8 cellular contexts compared by ENCODE assay signal in the genomic region with DNA sequence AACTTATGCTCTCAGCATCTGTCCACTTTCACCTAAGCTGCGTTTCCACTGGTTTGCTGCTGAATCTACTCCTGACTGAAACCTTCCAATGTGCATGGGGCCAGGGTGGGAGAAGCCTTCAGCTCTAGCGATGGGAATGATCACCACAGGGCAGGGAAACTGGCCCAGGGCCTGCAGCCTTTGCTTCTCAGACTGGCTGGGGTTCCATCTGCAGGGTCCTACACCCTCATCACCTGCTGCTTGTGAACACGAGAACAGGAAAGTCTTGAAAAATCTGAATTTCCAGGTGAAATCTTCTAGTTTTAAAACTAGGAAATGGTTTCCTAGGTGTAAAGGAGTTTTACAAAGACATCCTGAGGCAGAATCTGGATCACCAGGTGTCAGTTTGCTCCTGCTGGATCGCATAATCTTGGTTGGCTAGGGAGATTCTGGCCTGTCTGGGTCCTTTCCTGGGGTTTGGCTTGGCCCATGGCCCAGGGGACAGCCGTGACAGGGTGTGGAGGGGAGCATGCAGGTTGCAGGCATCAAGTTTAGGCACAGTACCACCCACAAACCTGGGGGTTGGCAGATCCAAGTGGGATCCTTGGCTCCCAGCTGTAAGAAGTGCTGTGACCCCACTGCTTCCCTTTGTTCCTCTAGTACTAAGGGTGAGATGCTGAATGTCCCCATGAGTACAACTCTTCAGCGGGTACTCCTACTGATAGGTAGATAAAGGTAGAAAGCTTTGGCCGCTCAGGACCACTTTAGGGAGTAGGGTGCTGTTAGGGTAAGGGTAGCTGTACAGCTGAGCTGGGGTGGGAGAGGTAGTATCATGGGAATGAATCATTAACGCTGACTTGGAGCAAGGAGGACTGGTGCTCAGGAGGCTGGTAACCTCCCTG. TPM values are rescaled to one million over a fixed set of nuclear protein-coding genes. Genes with fewer than 3 reads are reported as not detected.
DNase-seq lines count a peak whose midpoint lies in the region; ATAC-seq and TF ChIP-seq lines count a peak whose summit lies in the region.

No MANE protein-coding gene starts in this region.

- H3K36me3 ChIP-seq in adrenal gland (replicated peaks in 1 of 2) (peaks cover 0 to 14% of the 10 kb centered on the region in 2 donors), testis (ENCODE audit: low read depth, missing control alignments) (no peaks in the 10 kb centered on the region)

- H3K27ac Mint-ChIP-seq in activated CD4-positive, alpha-beta T cell treated with anti-CD3 and anti-CD28 coated beads, Interleukin-2, amount 10 ng/mL, durations not matched to agents 7 days and 5 days = peak overlapping the region; percentile 99

- 74 to 84% (median 81%) methylated on average over 7 to 8 of the region's 8 CpGs for WGBS in adrenal gland, 4 donors
- WGBS in testis, 2 donors = 71 to 72% methylated on average over 8 of the region's 8 CpGs

- H3K4me1 ChIP-seq in adrenal gland (replicated peaks in 1 of 2) = peaks cover 36 to 60% of the 10 kb centered on the region in 2 donors
- H3K4me1 ChIP-seq in testis = peaks cover 58% of the 10 kb centered on the region
- no peaks in the 10 kb centered on the region for H3K4me1 ChIP-seq in foreskin keratinocyte

- TF ChIP-seq POLR2A in adrenal gland (IDR thresholded peaks at IDR 0.05) = no peak
- TF ChIP-seq POLR2A in testis (IDR thresholded peaks at IDR 0.05) = no peak

- peak overlapping the region in 4 of 5 donors; percentile 98 to 100 (median 100) for H3K27ac ChIP-seq in adrenal gland
- H3K27ac ChIP-seq in testis = peak overlapping the region; percentile 91 to 100
- H3K27ac ChIP-seq in foreskin keratinocyte = no peak overlapping the region

- H3K27me3 Mint-ChIP-seq in activated CD4-positive, alpha-beta T cell treated with anti-CD3 and anti-CD28 coated beads, Interleukin-2, amount 10 ng/mL, durations not matched to agents 7 days and 5 days = no peaks in the 10 kb centered on the region

- H3K9me3 ChIP-seq in adrenal gland (replicated peaks in 1 of 3) (no peaks in the 10 kb centered on the region), testis (no peaks in the 10 kb centered on the region)

- H3K4me3 ChIP-seq in adrenal gland = peak overlapping the region in 1 of 4 donors; percentile 95
- H3K4me3 ChIP-seq in testis = peak overlapping the region; percentile 66 to 84

- CTCF ChIA-PET in activated CD4-positive, alpha-beta T cell treated with anti-CD3 and anti-CD28 coated beads, Interleukin-2, amount 10 ng/mL, durations not matched to agents 7 days and 5 days (lab: Charles Lee) = interaction anchor here (0.8 to 1.7 kb wide), 4 partner anchors 9 to 46 kb away, joined by 3 to 5 read pairs (median 4); a partner anchor contains a TSS

- H3K4me1 Mint-ChIP-seq in activated CD4-positive, alpha-beta T cell treated with anti-CD3 and anti-CD28 coated beads, Interleukin-2, amount 10 ng/mL, durations not matched to agents 7 days and 5 days = peaks cover 70% of the 10 kb centered on the region

- H3K9me3 Mint-ChIP-seq in activated CD4-positive, alpha-beta T cell treated with anti-CD3 and anti-CD28 coated beads, Interleukin-2, amount 10 ng/mL, durations not matched to agents 7 days and 5 days = no peaks in the 10 kb centered on the region

- ATAC-seq in left lobe of liver (no peak), GM18502 (IDR thresholded peaks at IDR 0.05; ENCODE audit: poor library complexity, unreplicated experiment) (no peak), foreskin keratinocyte (no peak)

- H3K36me3 Mint-ChIP-seq in activated CD4-positive, alpha-beta T cell treated with anti-CD3 and anti-CD28 coated beads, Interleukin-2, amount 10 ng/mL, durations not matched to agents 7 days and 5 days (ENCODE audit: low read depth) = peaks cover 42% of the 10 kb centered on the region

- H3K27me3 ChIP-seq in adrenal gland (no peaks in the 10 kb centered on the region), testis (no peaks in the 10 kb centered on the region), foreskin keratinocyte (peaks cover 8% of the 10 kb centered on the region)

- POLR2A ChIA-PET in activated CD4-positive, alpha-beta T cell treated with anti-CD3 and anti-CD28 coated beads, Interleukin-2, amount 10 ng/mL, durations not matched to agents 7 days and 5 days (lab: Charles Lee) = interaction anchor here (1.0 to 1.5 kb wide), 2 partner anchors 12 to 16 kb away, joined by 3 to 7 read pairs; no protein-coding TSS in a partner anchor

- TF ChIP-seq CTCF in adrenal gland (IDR thresholded peaks at IDR 0.05) (no peak), testis (IDR thresholded peaks at IDR 0.05) (no peak), foreskin keratinocyte (conservative IDR thresholded peaks at IDR 0.05) (no peak)

- no peak for DNase-seq in activated CD4-positive, alpha-beta T cell treated with anti-CD3 and anti-CD28 coated beads, Interleukin-2, amount 10 ng/mL, durations not matched to agents 7 days and 5 days
- no peak for DNase-seq in activated CD4-positive, alpha-beta T cell treated with anti-CD3 and anti-CD28 coated beads, Interleukin-2, amount 50 U/mL, for 4 hours
- peak in 2 of 7 donors; percentile 26 to 68 for DNase-seq in adrenal gland
- DNase-seq in left lobe of liver (ENCODE audit: low spot score) = peak; percentile 54
- no peak for DNase-seq in testis
- DNase-seq in foreskin keratinocyte = no peak
- DNase-seq in cerebellar nuclear complex (lab: John Stamatoyannopoulos, UW) = no peak

- peak overlapping the region; percentile 90 for H3K4me3 Mint-ChIP-seq in activated CD4-positive, alpha-beta T cell treated with anti-CD3 and anti-CD28 coated beads, Interleukin-2, amount 10 ng/mL, durations not matched to agents 7 days and 5 days

- intact Hi-C loops in adrenal gland (cut with DNase I) (no loop called here), testis (cut with DNase I; ENCODE audit: low total_unique reads) (no loop called here)

RNA-seq across cellular contexts. Expression of a gene that starts 1.8 kb away (rescaled TPM):
- 10 to 100 TPM; 82.8 to 96.0 TPM for total RNA-seq in activated CD4-positive, alpha-beta T cell treated with anti-CD3 and anti-CD28 coated beads, Interleukin-2, amount 10 ng/mL, durations not matched to agents 7 days and 5 days
- total RNA-seq in adrenal gland = 100 to 1,000 TPM in 1 of 8 donors, 10 to 100 TPM in 7; 19.9 to 164 (median 54.6) TPM
- 100 to 1,000 TPM in 1 of 3 donors, 10 to 100 TPM in 2; 51.1 to 193 (median 55.6) TPM for polyA plus RNA-seq in adrenal gland
- 20.5 TPM for total RNA-seq in left lobe of liver
- total RNA-seq in testis = 10 to 100 TPM; 65.0 to 65.2 TPM
- polyA plus RNA-seq in testis (ENCODE audit: insufficient read depth, low read depth, low replicate concordance) = 155 TPM
- 70.7 and 79.8 TPM in 2 replicates for total RNA-seq in foreskin keratinocyte
- 120 and 134 TPM in 2 replicates for polyA plus RNA-seq in foreskin keratinocyte

RNA-seq across cellular contexts. Expression of a gene that starts 5.3 kb away (rescaled TPM):
- total RNA-seq in activated CD4-positive, alpha-beta T cell treated with anti-CD3 and anti-CD28 coated beads, Interleukin-2, amount 10 ng/mL, durations not matched to agents 7 days and 5 days = 100 to 1,000 TPM; 128 to 137 TPM
- total RNA-seq in adrenal gland (100 to 1,000 TPM; 146 to 246 (median 204) TPM), left lobe of liver (73.4 TPM), testis (100 to 1,000 TPM; 115 to 126 TPM), foreskin keratinocyte (99.9 and 110 TPM in 2 replicates)
- polyA plus RNA-seq in adrenal gland (100 to 1,000 TPM; 273 to 560 (median 394) TPM), testis (ENCODE audit: insufficient read depth, low read depth, low replicate concordance) (155 TPM), foreskin keratinocyte (172 and 179 TPM in 2 replicates)

RNA-seq across cellular contexts. Expression of a gene that starts 12.9 kb away (rescaled TPM):
- 10 to 100 TPM; 28.6 to 33.1 TPM for total RNA-seq in activated CD4-positive, alpha-beta T cell treated with anti-CD3 and anti-CD28 coated beads, Interleukin-2, amount 10 ng/mL, durations not matched to agents 7 days and 5 days
- total RNA-seq in adrenal gland = 10 to 100 TPM; 13.8 to 77.0 (median 33.2) TPM
- polyA plus RNA-seq in adrenal gland = 100 to 1,000 TPM in 2 of 3 donors, 1 to 10 TPM in 1; 8.7 to 152 (median 130) TPM
- total RNA-seq in left lobe of liver = 15.2 TPM
- 10 to 100 TPM; 55.8 to 56.1 TPM for total RNA-seq in testis
- polyA plus RNA-seq in testis (ENCODE audit: insufficient read depth, low read depth, low replicate concordance) = 23.9 TPM
- total RNA-seq in foreskin keratinocyte = 5.8 and 7.7 TPM in 2 replicates
- polyA plus RNA-seq in foreskin keratinocyte = 4.3 and 5.2 TPM in 2 replicates

RNA-seq across cellular contexts. Expression of a gene that starts 16.4 kb away (rescaled TPM):
- total RNA-seq in activated CD4-positive, alpha-beta T cell treated with anti-CD3 and anti-CD28 coated beads, Interleukin-2, amount 10 ng/mL, durations not matched to agents 7 days and 5 days = 100 to 1,000 TPM; 457 to 560 TPM
- 100 to 1,000 TPM; 161 to 279 (median 228) TPM for total RNA-seq in adrenal gland
- 100 to 1,000 TPM; 245 to 302 (median 254) TPM for polyA plus RNA-seq in adrenal gland
- total RNA-seq in left lobe of liver = 84.0 TPM
- 100 to 1,000 TPM; 415 to 521 TPM for total RNA-seq in testis
- 694 TPM for polyA plus RNA-seq in testis (ENCODE audit: insufficient read depth, low read depth, low replicate concordance)
- total RNA-seq in foreskin keratinocyte = 563 and 590 TPM in 2 replicates
- 522 and 587 TPM in 2 replicates for polyA plus RNA-seq in foreskin keratinocyte

RNA-seq across cellular contexts. Expression of a gene that starts 40.6 kb away (rescaled TPM):
- 10 to 100 TPM; 17.9 to 19.9 TPM for total RNA-seq in activated CD4-positive, alpha-beta T cell treated with anti-CD3 and anti-CD28 coated beads, Interleukin-2, amount 10 ng/mL, durations not matched to agents 7 days and 5 days
- total RNA-seq in adrenal gland (10 to 100 TPM; 10.2 to 20.4 (median 14.9) TPM), left lobe of liver (5.0 TPM), testis (10 to 100 TPM; 14.0 to 15.1 TPM), foreskin keratinocyte (10.0 and 11.0 TPM in 2 replicates)
- polyA plus RNA-seq in adrenal gland (10 to 100 TPM in 1 of 3 donors, 1 to 10 TPM in 2; 1.7 to 12.6 (median 7.9) TPM), testis (ENCODE audit: insufficient read depth, low read depth, low replicate concordance) (6.9 TPM), foreskin keratinocyte (14.7 and 16.5 TPM in 2 replicates)
